7 cellular contexts compared by ENCODE assay signal in genomic region chr2:27968957-27969356, GRCh38.
DNase-seq lines count a peak whose midpoint lies in the region; ATAC-seq, FAIRE-seq and TF ChIP-seq lines count a peak whose summit lies in the region.
"Not testable (repeated sequence)": the region's sequence is repeated elsewhere in the genome, so short reads cannot be mapped to it uniquely, and the experiment has no call there.

No MANE protein-coding gene starts in this region.

- not testable (repeated sequence) for H3K4me1 ChIP-seq in K562 (replicated peaks in 1 of 2; ENCODE audit: control insufficient read depth in 2 of 2, insufficient read depth in 2 of 2, low read length in 2 of 2); HepG2 (ENCODE audit: insufficient read depth, low read length)

- TF ChIP-seq RAD21 in K562 (CRISPR knock-in tag; conservative IDR thresholded peaks at IDR 0.05 in 1 of 2, IDR thresholded peaks at IDR 0.05 in 1 of 2); HepG2 (CRISPR knock-in tag; IDR thresholded peaks at IDR 0.05): not testable (repeated sequence)

- not testable (repeated sequence) for TF ChIP-seq CTCF in K562 (IDR thresholded peaks at IDR 0.05 in 2 of 3, conservative IDR thresholded peaks at IDR 0.05 in 1 of 3; ENCODE audit: insufficient read depth in 2 of 3, low read depth in 1 of 3, low read length in 3 of 3); HepG2 (CRISPR knock-in tag; IDR thresholded peaks at IDR 0.05); nephron (IDR thresholded peaks at IDR 0.05; ENCODE audit: unreplicated experiment in 3 of 3)

- DNase-seq in T-helper 2 cell treated with Interferon-gamma antibody and Interleukin-4, amounts not matched to agents 5 μg/mL and 100 μg/mL, for 36 hours (ENCODE audit: low spot score); activated T-cell treated with anti-CD3 and anti-CD28 coated beads, Interleukin-2, amount 50 U/mL, for 24 hours; activated naive CD8-positive, alpha-beta T cell treated with anti-CD3 and anti-CD28 coated beads, Interleukin-2, amount 10 ng/mL, durations not matched to agents 7 days and 5 days; K562 (ENCODE audit: extremely low read depth in 1 of 4, low spot score in 3 of 4); HepG2 (ENCODE audit: low spot score); natural killer cell treated with Interleukin-12 subunit alpha and Interleukin-12 subunit beta and Interleukin-15 and Interleukin-18, amount 100 ng/mL, for 72 hours (ENCODE audit: low spot score): not testable (repeated sequence)

- POLR2A ChIA-PET in activated naive CD8-positive, alpha-beta T cell treated with anti-CD3 and anti-CD28 coated beads, Interleukin-2, amount 10 ng/mL, durations not matched to agents 7 days and 5 days (lab: Charles Lee); K562 (lab: Yijun Ruan, JAX); HepG2 (lab: Yijun Ruan, JAX): not testable (repeated sequence)

- not testable (repeated sequence) for TF ChIP-seq POLR2A in K562 (conservative IDR thresholded peaks at IDR 0.05); HepG2 (IDR thresholded peaks at IDR 0.05; ENCODE audit: insufficient read depth in 1 of 2, low read depth in 2 of 2, low read length in 2 of 2)

- in situ Hi-C loops in K562 (cut with MboI); HepG2 (cut with HindIII; ENCODE audit: extremely low pct_ligation_motif_present, low pct_unique_long_range_greater_than_20kb): not testable (repeated sequence)

- H3K9me1 ChIP-seq in K562 (ENCODE audit: control insufficient read depth, insufficient read depth, low read length) = not testable (repeated sequence)

- not testable (repeated sequence) for H3K9ac ChIP-seq in K562 (ENCODE audit: insufficient read depth in 1 of 2, low read depth in 2 of 2, low read length in 2 of 2); HepG2 (ENCODE audit: insufficient read depth, low read depth, low read length)

- not testable (repeated sequence) for FAIRE-seq in K562 (lab: Jason Lieb, UNC); HepG2 (lab: Jason Lieb, UNC)

- 25% methylated on average over 2 of the region's 2 CpGs for WGBS in K562 (ENCODE audit: insufficient coverage, low coverage, missing lambda C conversion rate)
- 89% methylated on average over 2 of the region's 2 CpGs for WGBS in HepG2 (ENCODE audit: low lambda C conversion rate)

- TF ChIP-seq EP300 in K562 (IDR thresholded peaks at IDR 0.05; ENCODE audit: low read length); HepG2 (IDR thresholded peaks at IDR 0.05; ENCODE audit: low read depth in 2 of 2, low read length in 2 of 2); HepG2 (CRISPR knock-in tag; IDR thresholded peaks at IDR 0.05; ENCODE audit: borderline replicate concordance): not testable (repeated sequence)

- H3K4me2 ChIP-seq in K562 (ENCODE audit: insufficient read depth, low read length); HepG2 (ENCODE audit: low read depth, low read length): not testable (repeated sequence)

- H3K4me3 Mint-ChIP-seq in T-helper 2 cell treated with Interferon-gamma antibody and Interleukin-4, amounts not matched to agents 5 μg/mL and 100 μg/mL, for 36 hours; activated T-cell treated with anti-CD3 and anti-CD28 coated beads, Interleukin-2, amount 50 U/mL, for 24 hours; activated naive CD8-positive, alpha-beta T cell treated with anti-CD3 and anti-CD28 coated beads, Interleukin-2, amount 10 ng/mL, durations not matched to agents 7 days and 5 days; nephron: not testable (repeated sequence)
- H3K4me3 Mint-ChIP-seq in natural killer cell treated with Interleukin-12 subunit alpha and Interleukin-12 subunit beta and Interleukin-15 and Interleukin-18, amount 100 ng/mL, for 72 hours = peak overlapping the region; percentile 43

- H3K27ac Mint-ChIP-seq in T-helper 2 cell treated with Interferon-gamma antibody and Interleukin-4, amounts not matched to agents 5 μg/mL and 100 μg/mL, for 36 hours = peak overlapping the region; percentile 2
- H3K27ac Mint-ChIP-seq in activated T-cell treated with anti-CD3 and anti-CD28 coated beads, Interleukin-2, amount 50 U/mL, for 24 hours = peak overlapping the region; percentile 15
- peak overlapping the region; percentile 14 for H3K27ac Mint-ChIP-seq in activated naive CD8-positive, alpha-beta T cell treated with anti-CD3 and anti-CD28 coated beads, Interleukin-2, amount 10 ng/mL, durations not matched to agents 7 days and 5 days
- peak overlapping the region; percentile 10 to 35 for H3K27ac Mint-ChIP-seq in natural killer cell treated with Interleukin-12 subunit alpha and Interleukin-12 subunit beta and Interleukin-15 and Interleukin-18, amount 100 ng/mL, for 72 hours
- H3K27ac Mint-ChIP-seq in nephron = peak overlapping the region in 2 of 3 experiments; percentile 14 to 69

- not testable (repeated sequence) for H3K4me3 ChIP-seq in K562; HepG2 (replicated peaks in 1 of 3; ENCODE audit: insufficient read depth in 1 of 3, low read depth in 2 of 3, low read length in 3 of 3)

- not testable (repeated sequence) for ATAC-seq in activated naive CD8-positive, alpha-beta T cell treated with anti-CD3 and anti-CD28 coated beads, Interleukin-2, amount 10 ng/mL, durations not matched to agents 7 days and 5 days (ENCODE audit: low read depth); K562; HepG2; natural killer cell treated with Interleukin-12 subunit alpha and Interleukin-12 subunit beta and Interleukin-15 and Interleukin-18, amount 100 ng/mL, for 72 hours

- H3K9me3 Mint-ChIP-seq in T-helper 2 cell treated with Interferon-gamma antibody and Interleukin-4, amounts not matched to agents 5 μg/mL and 100 μg/mL, for 36 hours = peaks cover 36% of the 10 kb centered on the region
- peaks cover 32% of the 10 kb centered on the region for H3K9me3 Mint-ChIP-seq in activated T-cell treated with anti-CD3 and anti-CD28 coated beads, Interleukin-2, amount 50 U/mL, for 24 hours
- peaks cover 22% of the 10 kb centered on the region for H3K9me3 Mint-ChIP-seq in activated naive CD8-positive, alpha-beta T cell treated with anti-CD3 and anti-CD28 coated beads, Interleukin-2, amount 10 ng/mL, durations not matched to agents 7 days and 5 days
- H3K9me3 Mint-ChIP-seq in natural killer cell treated with Interleukin-12 subunit alpha and Interleukin-12 subunit beta and Interleukin-15 and Interleukin-18, amount 100 ng/mL, for 72 hours = peaks cover 12% of the 10 kb centered on the region
- H3K9me3 Mint-ChIP-seq in nephron = peaks cover 25% of the 10 kb centered on the region

- H3K4me1 Mint-ChIP-seq in T-helper 2 cell treated with Interferon-gamma antibody and Interleukin-4, amounts not matched to agents 5 μg/mL and 100 μg/mL, for 36 hours (ENCODE audit: low read depth) = peaks cover 31% of the 10 kb centered on the region
- H3K4me1 Mint-ChIP-seq in activated T-cell treated with anti-CD3 and anti-CD28 coated beads, Interleukin-2, amount 50 U/mL, for 24 hours (ENCODE audit: low read depth) = peaks cover 76% of the 10 kb centered on the region
- peaks cover 31% of the 10 kb centered on the region for H3K4me1 Mint-ChIP-seq in activated naive CD8-positive, alpha-beta T cell treated with anti-CD3 and anti-CD28 coated beads, Interleukin-2, amount 10 ng/mL, durations not matched to agents 7 days and 5 days
- H3K4me1 Mint-ChIP-seq in natural killer cell treated with Interleukin-12 subunit alpha and Interleukin-12 subunit beta and Interleukin-15 and Interleukin-18, amount 100 ng/mL, for 72 hours (ENCODE audit: low read depth in 2 of 2) = peaks cover 37 to 55% of the 10 kb centered on the region in 2 donors
- H3K4me1 Mint-ChIP-seq in nephron = peaks cover 40% of the 10 kb centered on the region

- H3K36me3 ChIP-seq in K562 (ENCODE audit: control insufficient read depth, insufficient read depth, low read length); HepG2 (replicated peaks in 1 of 2; ENCODE audit: control insufficient read depth in 1 of 2, insufficient read depth in 2 of 2, low read length in 2 of 2): not testable (repeated sequence)

- not testable (repeated sequence) for H4K20me1 ChIP-seq in K562 (replicated peaks; ENCODE audit: control insufficient read depth, insufficient read depth, low read length); HepG2 (ENCODE audit: insufficient read depth, low read length)

- H2AFZ ChIP-seq in K562 (ENCODE audit: low read depth, low read length); HepG2 (ENCODE audit: low read length): not testable (repeated sequence)

- not testable (repeated sequence) for H3K79me2 ChIP-seq in K562 (ENCODE audit: control insufficient read depth, insufficient read depth, low read length); HepG2 (ENCODE audit: insufficient read depth, low read length)

- BruUV-seq in K562 (replicated peaks; lab: Mats Ljungman, UMichigan); HepG2 (replicated peaks; lab: Mats Ljungman, UMichigan): not testable (repeated sequence)

- H3K27me3 ChIP-seq in K562 (ENCODE audit: control insufficient read depth in 2 of 2, insufficient read depth in 2 of 2, low read length in 2 of 2); HepG2 (ENCODE audit: control insufficient read depth in 1 of 2, insufficient read depth in 2 of 2, low read length in 2 of 2): not testable (repeated sequence)

- intact Hi-C loops in K562 (cut with micrococcal nuclease); HepG2 (cut with micrococcal nuclease; ENCODE audit: unreplicated experiment): not testable (repeated sequence)

- H3K9me3 ChIP-seq in K562 (replicated peaks; ENCODE audit: control insufficient read depth, insufficient read depth, low read depth, low read length) = not testable (repeated sequence)
- peaks cover 20% of the 10 kb centered on the region for H3K9me3 ChIP-seq in HepG2 (ENCODE audit: low read length)

- not testable (repeated sequence) for H3K27ac ChIP-seq in K562 (ENCODE audit: extremely low read depth, low read depth, low read length); HepG2 (ENCODE audit: extremely low read length, insufficient read depth, low read length)

- not testable (repeated sequence) for H3K27me3 Mint-ChIP-seq in T-helper 2 cell treated with Interferon-gamma antibody and Interleukin-4, amounts not matched to agents 5 μg/mL and 100 μg/mL, for 36 hours (ENCODE audit: low read depth); activated T-cell treated with anti-CD3 and anti-CD28 coated beads, Interleukin-2, amount 50 U/mL, for 24 hours; activated naive CD8-positive, alpha-beta T cell treated with anti-CD3 and anti-CD28 coated beads, Interleukin-2, amount 10 ng/mL, durations not matched to agents 7 days and 5 days; natural killer cell treated with Interleukin-12 subunit alpha and Interleukin-12 subunit beta and Interleukin-15 and Interleukin-18, amount 100 ng/mL, for 72 hours; nephron (ENCODE audit: low read depth)

- CTCF ChIA-PET in K562 (lab: Yijun Ruan, JAX; ENCODE audit: low intra/inter-chr PET ratio); HepG2 (lab: Yijun Ruan, JAX; ENCODE audit: low intra/inter-chr PET ratio, low total read pairs): not testable (repeated sequence)

- H3K36me3 Mint-ChIP-seq in T-helper 2 cell treated with Interferon-gamma antibody and Interleukin-4, amounts not matched to agents 5 μg/mL and 100 μg/mL, for 36 hours (ENCODE audit: low read depth) = peaks cover 38% of the 10 kb centered on the region
- H3K36me3 Mint-ChIP-seq in activated T-cell treated with anti-CD3 and anti-CD28 coated beads, Interleukin-2, amount 50 U/mL, for 24 hours (ENCODE audit: low read depth) = peaks cover 44% of the 10 kb centered on the region
- peaks cover 50% of the 10 kb centered on the region for H3K36me3 Mint-ChIP-seq in activated naive CD8-positive, alpha-beta T cell treated with anti-CD3 and anti-CD28 coated beads, Interleukin-2, amount 10 ng/mL, durations not matched to agents 7 days and 5 days
- H3K36me3 Mint-ChIP-seq in natural killer cell treated with Interleukin-12 subunit alpha and Interleukin-12 subunit beta and Interleukin-15 and Interleukin-18, amount 100 ng/mL, for 72 hours = peaks cover 35% of the 10 kb centered on the region
- peaks cover 33% of the 10 kb centered on the region for H3K36me3 Mint-ChIP-seq in nephron (ENCODE audit: low read depth)
